1 cellular context compared by ENCODE assay signal in the genomic region with DNA sequence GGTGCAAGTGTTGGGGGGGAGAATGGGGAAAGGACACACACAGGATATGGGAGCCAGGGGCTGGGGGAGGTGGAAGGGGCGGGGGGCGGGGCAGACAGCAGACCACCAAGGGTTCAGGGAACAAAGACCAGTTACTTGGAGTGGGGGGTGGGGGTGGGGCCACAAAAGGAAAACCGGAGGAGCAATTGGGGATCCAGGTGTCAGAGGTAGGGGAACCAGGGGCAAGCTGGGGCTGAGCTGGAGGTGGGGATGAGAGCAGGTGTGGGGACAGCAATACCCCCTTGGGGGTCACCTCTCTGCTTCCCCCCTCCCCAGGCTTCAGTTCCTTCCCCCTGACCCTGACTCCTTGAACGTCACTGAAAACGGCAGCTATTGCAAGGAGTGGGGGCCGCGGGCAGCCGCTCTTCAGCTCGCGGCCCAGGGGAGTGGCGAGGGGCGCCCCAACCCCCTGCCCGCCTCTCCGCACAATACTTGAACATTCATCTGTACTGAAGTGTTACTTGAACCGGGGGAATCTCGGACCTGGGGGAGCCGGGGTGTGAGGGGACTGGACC.
TF ChIP-seq lines count a peak whose summit lies in the region.

No MANE protein-coding gene starts in this region.

TF ChIP-seq in neural cell, 6 proteins besides CTCF, POLR2A, EP300 and RAD21:
- no peak for TF ChIP-seq POLR2AphosphoS5 (IDR thresholded peaks at IDR 0.05)
- no peak for TF ChIP-seq MXI1 (conservative IDR thresholded peaks at IDR 0.05; ENCODE audit: poor library complexity, severe bottlenecking)
- TF ChIP-seq, protein P1, sequence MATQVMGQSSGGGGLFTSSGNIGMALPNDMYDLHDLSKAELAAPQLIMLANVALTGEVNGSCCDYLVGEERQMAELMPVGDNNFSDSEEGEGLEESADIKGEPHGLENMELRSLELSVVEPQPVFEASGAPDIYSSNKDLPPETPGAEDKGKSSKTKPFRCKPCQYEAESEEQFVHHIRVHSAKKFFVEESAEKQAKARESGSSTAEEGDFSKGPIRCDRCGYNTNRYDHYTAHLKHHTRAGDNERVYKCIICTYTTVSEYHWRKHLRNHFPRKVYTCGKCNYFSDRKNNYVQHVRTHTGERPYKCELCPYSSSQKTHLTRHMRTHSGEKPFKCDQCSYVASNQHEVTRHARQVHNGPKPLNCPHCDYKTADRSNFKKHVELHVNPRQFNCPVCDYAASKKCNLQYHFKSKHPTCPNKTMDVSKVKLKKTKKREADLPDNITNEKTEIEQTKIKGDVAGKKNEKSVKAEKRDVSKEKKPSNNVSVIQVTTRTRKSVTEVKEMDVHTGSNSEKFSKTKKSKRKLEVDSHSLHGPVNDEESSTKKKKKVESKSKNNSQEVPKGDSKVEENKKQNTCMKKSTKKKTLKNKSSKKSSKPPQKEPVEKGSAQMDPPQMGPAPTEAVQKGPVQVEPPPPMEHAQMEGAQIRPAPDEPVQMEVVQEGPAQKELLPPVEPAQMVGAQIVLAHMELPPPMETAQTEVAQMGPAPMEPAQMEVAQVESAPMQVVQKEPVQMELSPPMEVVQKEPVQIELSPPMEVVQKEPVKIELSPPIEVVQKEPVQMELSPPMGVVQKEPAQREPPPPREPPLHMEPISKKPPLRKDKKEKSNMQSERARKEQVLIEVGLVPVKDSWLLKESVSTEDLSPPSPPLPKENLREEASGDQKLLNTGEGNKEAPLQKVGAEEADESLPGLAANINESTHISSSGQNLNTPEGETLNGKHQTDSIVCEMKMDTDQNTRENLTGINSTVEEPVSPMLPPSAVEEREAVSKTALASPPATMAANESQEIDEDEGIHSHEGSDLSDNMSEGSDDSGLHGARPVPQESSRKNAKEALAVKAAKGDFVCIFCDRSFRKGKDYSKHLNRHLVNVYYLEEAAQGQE (IDR thresholded peaks at IDR 0.05; ENCODE audit: borderline replicate concordance) = no peak
- no peak for TF ChIP-seq SMC3 (conservative IDR thresholded peaks at IDR 0.05; ENCODE audit: poor library complexity)
- TF ChIP-seq TAF1 (IDR thresholded peaks at IDR 0.05; ENCODE audit: low read depth) = no peak
- TF ChIP-seq EZH2 (IDR thresholded peaks at IDR 0.05; ENCODE audit: borderline replicate concordance, insufficient read depth, low read length, poor library complexity, severe bottlenecking) = no peak
